Comparison of ENCODE assay signal across 22 cellular contexts in genomic region chr7:42389697-42390096, GRCh38.
"Had no signal": no experiment of that assay in that cellular context is flagged by ENCODE, and none has a peak within 500 bp of the region (broad histone marks: within the 10 kb centered on the region; RNA-seq: fewer than 3 reads in every experiment).

No MANE protein-coding gene starts in this region.

- H3K27ac Mint-ChIP-seq: dendritic cell treated with granulocyte-macrophage colony-stimulating factor and Interleukin-4, amounts not matched to agents 40 ng/mL and 50 ng/mL, for 4 days; memory B cell; naive thymus-derived CD4-positive, alpha-beta T cell had no signal

- FAIRE-seq: islet of Langerhans, kidney had no signal

- H3K4me1 ChIP-seq: colonic mucosa, gastrocnemius medialis, heart right ventricle, left ventricle myocardium inferior, lower lobe of right lung had no signal

- H3K36me3 Mint-ChIP-seq: memory B cell; naive thymus-derived CD4-positive, alpha-beta T cell had no signal

- H3K36me3 ChIP-seq: colonic mucosa, gastrocnemius medialis, heart right ventricle, left ventricle myocardium inferior, lower lobe of right lung had no signal

- H3K27me3 Mint-ChIP-seq: central memory CD8-positive, alpha-beta T cell; dendritic cell treated with granulocyte-macrophage colony-stimulating factor and Interleukin-4, amounts not matched to agents 40 ng/mL and 50 ng/mL, for 4 days; memory B cell had no signal

- H3K27ac ChIP-seq: colonic mucosa, gastrocnemius medialis, heart right ventricle, left ventricle myocardium inferior, lower lobe of right lung had no signal

- H3K9me3 Mint-ChIP-seq: central memory CD8-positive, alpha-beta T cell; dendritic cell treated with granulocyte-macrophage colony-stimulating factor and Interleukin-4, amounts not matched to agents 40 ng/mL and 50 ng/mL, for 4 days; memory B cell had no signal

- H3K4me1 Mint-ChIP-seq: central memory CD8-positive, alpha-beta T cell; memory B cell; naive thymus-derived CD4-positive, alpha-beta T cell had no signal

- H3K4me3 Mint-ChIP-seq: central memory CD8-positive, alpha-beta T cell; dendritic cell treated with granulocyte-macrophage colony-stimulating factor and Interleukin-4, amounts not matched to agents 40 ng/mL and 50 ng/mL, for 4 days; memory B cell; naive thymus-derived CD4-positive, alpha-beta T cell had no signal

- H3K27me3 ChIP-seq: colonic mucosa, gastrocnemius medialis had no signal

- DNase-seq: cerebellar nuclear complex; colonic mucosa; cortex of kidney; effector memory CD4-positive, alpha-beta T cell; foreskin melanocyte; gastrocnemius medialis; glutamatergic neuron; head of caudate nucleus; heart right ventricle; hippocampal formation; kidney; kidney glomerular epithelial cell; left colon; left ventricle myocardium inferior; lower lobe of right lung; mesendoderm; midbrain; naive thymus-derived CD4-positive, alpha-beta T cell had no signal

- H3K4me3 ChIP-seq: colonic mucosa, gastrocnemius medialis, heart right ventricle, left ventricle myocardium inferior, lower lobe of right lung had no signal

- H3K9me3 ChIP-seq: colonic mucosa, gastrocnemius medialis, heart right ventricle, left ventricle myocardium inferior, lower lobe of right lung had no signal
